In genomic region chr9:41358682-41359081, GRCh38 we compare ENCODE assay signal across 8 cellular contexts.
DNase-seq lines count a peak whose midpoint lies in the region; ATAC-seq and TF ChIP-seq lines count a peak whose summit lies in the region.
"Not testable (repeated sequence)": the region's sequence is repeated elsewhere in the genome, so short reads cannot be mapped to it uniquely, and the experiment has no call there.

No MANE protein-coding gene starts in this region.

- H2AK5ac ChIP-seq in mesendoderm (ENCODE audit: low read length), result not testable (repeated sequence)

- TF ChIP-seq CTCF in GM12864 (IDR thresholded peaks at IDR 0.05; ENCODE audit: low read depth, low read length, missing control alignments); esophagus muscularis mucosa (IDR thresholded peaks at IDR 0.05); upper lobe of right lung (IDR thresholded peaks at IDR 0.05): not testable (repeated sequence)

- not testable (repeated sequence) for H3K4me1 Mint-ChIP-seq in T-helper 2 cell treated with Interferon-gamma antibody and Interleukin-4, amounts not matched to agents 5 μg/mL and 100 μg/mL, for 36 hours (ENCODE audit: low read depth)

- H3K27me3 Mint-ChIP-seq in T-helper 2 cell treated with Interferon-gamma antibody and Interleukin-4, amounts not matched to agents 5 μg/mL and 100 μg/mL, for 36 hours (ENCODE audit: low read depth), result not testable (repeated sequence)

- H3K27me3 ChIP-seq in esophagus muscularis mucosa; mesendoderm (ENCODE audit: insufficient read depth, low read length, poor library complexity); upper lobe of right lung: not testable (repeated sequence)

- H3K9me3 ChIP-seq in esophagus muscularis mucosa, upper lobe of right lung: not testable (repeated sequence)

- not testable (repeated sequence) for ATAC-seq in upper lobe of right lung

- H3K23ac ChIP-seq in mesendoderm (ENCODE audit: low read length), result not testable (repeated sequence)

- not testable (repeated sequence) for H2BK5ac ChIP-seq in mesendoderm (ENCODE audit: low read length)

- peaks cover 0 to 17% (median 13%) of the 10 kb centered on the region in 4 donors for H3K4me1 ChIP-seq in esophagus muscularis mucosa
- not testable (repeated sequence) for H3K4me1 ChIP-seq in mesendoderm (ENCODE audit: control insufficient read depth, low read depth, low read length); upper lobe of right lung

- H3K9ac ChIP-seq in mesendoderm (ENCODE audit: low read length), result not testable (repeated sequence)

- peak overlapping the region; percentile 79 to 85 (median 82) for H3K27ac ChIP-seq in esophagus muscularis mucosa (replicated peaks in 1 of 4)
- not testable (repeated sequence) for H3K27ac ChIP-seq in mesendoderm (ENCODE audit: low read depth, low read length)
- H3K27ac ChIP-seq in upper lobe of right lung, result peak overlapping the region; percentile 78

- H3K36me3 Mint-ChIP-seq in T-helper 2 cell treated with Interferon-gamma antibody and Interleukin-4, amounts not matched to agents 5 μg/mL and 100 μg/mL, for 36 hours (ENCODE audit: low read depth), result not testable (repeated sequence)

- peak overlapping the region; percentile 98 for H3K27ac Mint-ChIP-seq in T-helper 2 cell treated with Interferon-gamma antibody and Interleukin-4, amounts not matched to agents 5 μg/mL and 100 μg/mL, for 36 hours

- H3K4me3 ChIP-seq in GM12864 (ENCODE audit: low read depth, low read length) (peak overlapping the region; percentile 74), esophagus muscularis mucosa (peak overlapping the region; percentile 65 to 82 (median 67)), upper lobe of right lung (peak overlapping the region; percentile 70)
- not testable (repeated sequence) for H3K4me3 ChIP-seq in mesendoderm (ENCODE audit: low read length)

- not testable (repeated sequence) for H3K36me3 ChIP-seq in esophagus muscularis mucosa; mesendoderm (ENCODE audit: control insufficient read depth, insufficient read depth, low read length); upper lobe of right lung

- not testable (repeated sequence) for H3K4ac ChIP-seq in mesendoderm (ENCODE audit: low read depth, low read length)

- H2BK120ac ChIP-seq in mesendoderm (ENCODE audit: low read depth, low read length), result not testable (repeated sequence)

- no CpG with 5 or more reads among the region's 40 CpGs for WGBS in esophagus muscularis mucosa
- no CpG with 5 or more reads among the region's 40 CpGs for WGBS in mesendoderm (ENCODE audit: extremely low coverage, insufficient coverage, low lambda C conversion rate)

- not testable (repeated sequence) for TF ChIP-seq EP300 in esophagus muscularis mucosa (IDR thresholded peaks at IDR 0.05)

- H2BK15ac ChIP-seq in mesendoderm (replicated peaks; ENCODE audit: low read depth), result not testable (repeated sequence)

- not testable (repeated sequence) for H3K79me2 ChIP-seq in mesendoderm (ENCODE audit: control insufficient read depth, insufficient read depth, low read length)

- not testable (repeated sequence) for H3K79me1 ChIP-seq in mesendoderm (ENCODE audit: low read length)

- not testable (repeated sequence) for H4K5ac ChIP-seq in mesendoderm (ENCODE audit: low read length)

- not testable (repeated sequence) for TF ChIP-seq POLR2A in esophagus muscularis mucosa (IDR thresholded peaks at IDR 0.05; ENCODE audit: low read depth)

- intact Hi-C loops in esophagus muscularis mucosa (cut with DNase I); upper lobe of right lung (cut with DNase I): not testable (repeated sequence)

- H3K18ac ChIP-seq in mesendoderm (ENCODE audit: low read length), result not testable (repeated sequence)

- peak; percentile 15 for DNase-seq in GM12864 (ENCODE audit: low read depth)
- DNase-seq in NCI-H2081 (lab: John Stamatoyannopoulos, UW), result peak; percentile 70 to 74
- DNase-seq in T-helper 2 cell treated with Interferon-gamma antibody and Interleukin-4, amounts not matched to agents 5 μg/mL and 100 μg/mL, for 36 hours (ENCODE audit: low spot score), result peak; percentile 88
- peak; percentile 53 to 73 (median 58) for DNase-seq in activated naive CD4-positive, alpha-beta T cell (lab: John Stamatoyannopoulos, UW)
- not testable (repeated sequence) for DNase-seq in esophagus muscularis mucosa (ENCODE audit: extremely low spot score)
- DNase-seq in mesendoderm, result peak; percentile 73
- DNase-seq in stimulated activated CD4-positive, alpha-beta T cell treated with anti-CD3 and anti-CD28 coated beads, Interleukin-12 subunit alpha, Interleukin-12 subunit beta, amount 100 ng/mL, for 4 hours, result peak; percentile 81
- peak; percentile 92 for DNase-seq in upper lobe of right lung

- H3K9me3 Mint-ChIP-seq in T-helper 2 cell treated with Interferon-gamma antibody and Interleukin-4, amounts not matched to agents 5 μg/mL and 100 μg/mL, for 36 hours, result not testable (repeated sequence)

- H3K56ac ChIP-seq in mesendoderm (ENCODE audit: low read length), result not testable (repeated sequence)

- H3K4me3 Mint-ChIP-seq in T-helper 2 cell treated with Interferon-gamma antibody and Interleukin-4, amounts not matched to agents 5 μg/mL and 100 μg/mL, for 36 hours, result peak overlapping the region; percentile 99

- H3K4me2 ChIP-seq in mesendoderm (ENCODE audit: low read length), result not testable (repeated sequence)

- not testable (repeated sequence) for H4K8ac ChIP-seq in mesendoderm (ENCODE audit: low read depth, low read length)
